27 cellular contexts compared by ENCODE assay signal in genomic region chr2:3039188-3040065, GRCh38.
DNase-seq lines count a peak whose midpoint lies in the region; ATAC-seq, FAIRE-seq and TF ChIP-seq lines count a peak whose summit lies in the region.
"Had no signal": no experiment of that assay in that cellular context is flagged by ENCODE, and none has a peak within 500 bp of the region (broad histone marks: within the 10 kb centered on the region; RNA-seq: fewer than 3 reads in every experiment).

No MANE protein-coding gene starts in this region.

- H3F3A ChIP-seq in neural progenitor cell (ENCODE audit: low read depth) = no peaks in the 10 kb centered on the region

- H3K9me3 Mint-ChIP-seq in neural progenitor cell = peaks cover 9% of the 10 kb centered on the region
- H3K9me3 Mint-ChIP-seq in natural killer cell treated with Interleukin-12 subunit alpha and Interleukin-12 subunit beta and Interleukin-15 and Interleukin-18, amount 100 ng/mL, for 72 hours = no peaks in the 10 kb centered on the region
- H3K9me3 Mint-ChIP-seq: IgD-negative memory B cell had no signal

- no peaks in the 10 kb centered on the region for H4K20me1 ChIP-seq in neural progenitor cell (ENCODE audit: low read depth)
- H4K20me1 ChIP-seq in HepG2 (ENCODE audit: insufficient read depth, low read length) = no peaks in the 10 kb centered on the region

- TF ChIP-seq CTCF in heart left ventricle (IDR thresholded peaks at IDR 0.05) (no peak), neural progenitor cell (IDR thresholded peaks at IDR 0.05) (no peak), HepG2 (CRISPR knock-in tag; IDR thresholded peaks at IDR 0.05) (no peak)

- no peak for FAIRE-seq in HepG2 (lab: Jason Lieb, UNC)
- FAIRE-seq: GM12891 had no signal

- H3K4me3 ChIP-seq in heart left ventricle (no peak overlapping the region), neural progenitor cell (no peak overlapping the region), HepG2 (replicated peaks in 1 of 3; ENCODE audit: insufficient read depth in 1 of 3, low read depth in 2 of 3, low read length in 3 of 3) (no peak overlapping the region)
- no peak overlapping the region for H3K4me3 ChIP-seq in effector memory CD4-positive, alpha-beta T cell (ENCODE audit: insufficient read depth, low read depth, low read length, poor library complexity, severe bottlenecking)
- H3K4me3 ChIP-seq: HAP-1 had no signal

- peaks cover 3% of the 10 kb centered on the region for H3K36me3 Mint-ChIP-seq in neural progenitor cell
- H3K36me3 Mint-ChIP-seq in natural killer cell treated with Interleukin-12 subunit alpha and Interleukin-12 subunit beta and Interleukin-15 and Interleukin-18, amount 100 ng/mL, for 72 hours = no peaks in the 10 kb centered on the region
- H3K36me3 Mint-ChIP-seq: IgD-negative memory B cell had no signal

- intact Hi-C loops in cardiac septum (cut with DNase I) (no loop called here), heart left ventricle (cut with DNase I) (no loop called here), HepG2 (cut with micrococcal nuclease; ENCODE audit: unreplicated experiment) (no loop called here)

- BruUV-seq in HepG2 (replicated peaks; lab: Mats Ljungman, UMichigan) = no TSS peak

- H3K4me1 ChIP-seq in heart left ventricle (peaks cover 0 to 20% (median 0%) of the 10 kb centered on the region in 12 donors), neural progenitor cell (no peaks in the 10 kb centered on the region), HepG2 (ENCODE audit: insufficient read depth, low read length) (peaks cover 9% of the 10 kb centered on the region)
- H3K4me1 ChIP-seq in effector memory CD4-positive, alpha-beta T cell (ENCODE audit: control insufficient read depth, insufficient read depth, low read length, poor library complexity, severe bottlenecking) = no peaks in the 10 kb centered on the region
- H3K4me1 ChIP-seq: HAP-1 had no signal

- TF ChIP-seq RAD21 in HepG2 (CRISPR knock-in tag; IDR thresholded peaks at IDR 0.05) = no peak

- TF ChIP-seq EP300 in HepG2 (IDR thresholded peaks at IDR 0.05; ENCODE audit: low read depth in 2 of 2, low read length in 2 of 2) (no peak), HepG2 (CRISPR knock-in tag; IDR thresholded peaks at IDR 0.05; ENCODE audit: borderline replicate concordance) (no peak)

- H3K9me3 ChIP-seq in heart left ventricle (no peaks in the 10 kb centered on the region), neural progenitor cell (ENCODE audit: low read depth) (no peaks in the 10 kb centered on the region), HepG2 (ENCODE audit: low read length) (no peaks in the 10 kb centered on the region)
- no peaks in the 10 kb centered on the region for H3K9me3 ChIP-seq in effector memory CD4-positive, alpha-beta T cell (ENCODE audit: control insufficient read depth, low read length)
- H3K9me3 ChIP-seq: BE2C, HAP-1 had no signal

- no peak overlapping the region for H3K4me2 ChIP-seq in neural progenitor cell
- H3K4me2 ChIP-seq in HepG2 (ENCODE audit: low read depth, low read length) = no peak overlapping the region
- H3K4me2 ChIP-seq: KMS-11 had no signal

- POLR2A ChIA-PET in HepG2 (lab: Yijun Ruan, JAX) = no interaction called here

- in situ Hi-C loops in HepG2 (cut with HindIII; ENCODE audit: extremely low pct_ligation_motif_present, low pct_unique_long_range_greater_than_20kb) = no loop called here

- CTCF ChIA-PET in HepG2 (lab: Yijun Ruan, JAX; ENCODE audit: low intra/inter-chr PET ratio, low total read pairs) = no interaction called here

- H3K27me3 Mint-ChIP-seq in neural progenitor cell (ENCODE audit: insufficient read depth, low read depth) = peaks cover 16% of the 10 kb centered on the region
- no peaks in the 10 kb centered on the region for H3K27me3 Mint-ChIP-seq in natural killer cell treated with Interleukin-12 subunit alpha and Interleukin-12 subunit beta and Interleukin-15 and Interleukin-18, amount 100 ng/mL, for 72 hours

- no peak overlapping the region for H3K9ac ChIP-seq in neural progenitor cell
- H3K9ac ChIP-seq in HepG2 (ENCODE audit: insufficient read depth, low read depth, low read length) = no peak overlapping the region
- H3K9ac ChIP-seq: KMS-11 had no signal

- H2AFZ ChIP-seq in neural progenitor cell (replicated peaks) (no peak overlapping the region), HepG2 (ENCODE audit: low read length) (no peak overlapping the region)

- WGBS in heart left ventricle, 4 donors = 84 to 91% (median 88%) methylated on average over 16 of the region's 16 CpGs
- 25% methylated on average over 16 of the region's 16 CpGs for WGBS in HepG2 (ENCODE audit: low lambda C conversion rate)

- no peak overlapping the region for H3K4me3 Mint-ChIP-seq in neural progenitor cell
- H3K4me3 Mint-ChIP-seq in natural killer cell treated with Interleukin-12 subunit alpha and Interleukin-12 subunit beta and Interleukin-15 and Interleukin-18, amount 100 ng/mL, for 72 hours = no peak overlapping the region
- H3K4me3 Mint-ChIP-seq: IgD-negative memory B cell had no signal

- H3K27ac ChIP-seq in heart left ventricle = no peak overlapping the region
- H3K27ac ChIP-seq in neural progenitor cell = no peak overlapping the region
- no peak overlapping the region for H3K27ac ChIP-seq in HepG2 (ENCODE audit: extremely low read length, insufficient read depth, low read length)
- H3K27ac ChIP-seq in effector memory CD4-positive, alpha-beta T cell (ENCODE audit: insufficient read depth, low read length, poor library complexity, severe bottlenecking) = no peak overlapping the region
- H3K27ac ChIP-seq: KMS-11 had no signal

- no peaks in the 10 kb centered on the region for H3K79me2 ChIP-seq in neural progenitor cell (ENCODE audit: low read depth)
- H3K79me2 ChIP-seq in HepG2 (ENCODE audit: insufficient read depth, low read length) = no peaks in the 10 kb centered on the region

- peaks cover 17% of the 10 kb centered on the region for H3K4me1 Mint-ChIP-seq in neural progenitor cell
- H3K4me1 Mint-ChIP-seq in natural killer cell treated with Interleukin-12 subunit alpha and Interleukin-12 subunit beta and Interleukin-15 and Interleukin-18, amount 100 ng/mL, for 72 hours (ENCODE audit: low read depth in 2 of 2) = no peaks in the 10 kb centered on the region
- H3K4me1 Mint-ChIP-seq: IgD-negative memory B cell had no signal

- peak; percentile 55 for DNase-seq in cardiac septum (ENCODE audit: low spot score)
- no peak for DNase-seq in heart left ventricle
- peak; percentile 37 for DNase-seq in left lobe of liver (ENCODE audit: low spot score)
- DNase-seq in neural progenitor cell (ENCODE audit: low spot score) = no peak
- DNase-seq in HepG2 (ENCODE audit: low spot score) = no peak
- DNase-seq in natural killer cell treated with Interleukin-12 subunit alpha and Interleukin-12 subunit beta and Interleukin-15 and Interleukin-18, amount 100 ng/mL, for 72 hours (ENCODE audit: low spot score) = no peak
- DNase-seq in effector memory CD4-positive, alpha-beta T cell = no peak
- DNase-seq: 8988T, ACHN, BE2C, Calu3, DMS79 treated with DMSO at 0.1 percent for 48 hours, GF-D8, GOT3, MM.1S, NCI-H1048, NCI-H1417, NCI-H1694 treated with DMSO at 0.1 percent for 48 hours, NCI-H2081, NCI-H2227 treated with DMSO at 0.1 percent for 48 hours, NCI-H526 treated with DMSO at 0.1 percent for 48 hours, Right ventricle myocardium superior, RPMI8226 had no signal

- H3K36me3 ChIP-seq in heart left ventricle (no peaks in the 10 kb centered on the region), neural progenitor cell (no peaks in the 10 kb centered on the region), HepG2 (replicated peaks in 1 of 2; ENCODE audit: control insufficient read depth in 1 of 2, insufficient read depth in 2 of 2, low read length in 2 of 2) (no peaks in the 10 kb centered on the region)
- H3K36me3 ChIP-seq in effector memory CD4-positive, alpha-beta T cell (ENCODE audit: control insufficient read depth, insufficient read depth, low read length) = no peaks in the 10 kb centered on the region
- H3K36me3 ChIP-seq: BE2C, HAP-1 had no signal

- H3K27me3 ChIP-seq in heart left ventricle (peaks cover 0 to 6% (median 0%) of the 10 kb centered on the region in 9 donors), neural progenitor cell (no peaks in the 10 kb centered on the region), HepG2 (ENCODE audit: control insufficient read depth in 1 of 2, insufficient read depth in 2 of 2, low read length in 2 of 2) (peaks cover 3 to 66% of the 10 kb centered on the region in 2 experiments; a peak in 4 of 5 replicates)
- H3K27me3 ChIP-seq in effector memory CD4-positive, alpha-beta T cell (replicated peaks; ENCODE audit: control insufficient read depth, insufficient read depth, low read length, poor library complexity, severe bottlenecking) = no peaks in the 10 kb centered on the region
- H3K27me3 ChIP-seq: BE2C had no signal

- H3K27ac Mint-ChIP-seq in neural progenitor cell = peak overlapping the region; percentile 81
- H3K27ac Mint-ChIP-seq in natural killer cell treated with Interleukin-12 subunit alpha and Interleukin-12 subunit beta and Interleukin-15 and Interleukin-18, amount 100 ng/mL, for 72 hours = no peak overlapping the region

- no peak for TF ChIP-seq POLR2A in heart left ventricle (IDR thresholded peaks at IDR 0.05)
- no peak for TF ChIP-seq POLR2A in HepG2 (IDR thresholded peaks at IDR 0.05; ENCODE audit: insufficient read depth in 1 of 2, low read depth in 2 of 2, low read length in 2 of 2)

- ATAC-seq in heart left ventricle (no peak), left lobe of liver (no peak), HepG2 (no peak)
- no peak for ATAC-seq in natural killer cell treated with Interleukin-12 subunit alpha and Interleukin-12 subunit beta and Interleukin-15 and Interleukin-18, amount 100 ng/mL, for 72 hours

Comparison
In these comparisons a context has a peak if more than half of its experiments do, and no peak if none do; other contexts are left out.
1. DNase-seq: peak in cardiac septum (single experiment) and left lobe of liver (single experiment); none in heart left ventricle (0 of 5), neural progenitor cell (single experiment), HepG2 (single experiment), natural killer cell treated with Interleukin-12 subunit alpha and Interleukin-12 subunit beta and Interleukin-15 and Interleukin-18, amount 100 ng/mL, for 72 hours (single experiment) and effector memory CD4-positive, alpha-beta T cell (0 of 3).